1 cellular context compared by ENCODE assay signal in genomic region chr1:208604295-208604694, GRCh38.
TF ChIP-seq lines count a peak whose summit lies in the region.

No MANE protein-coding gene starts in this region.

TF ChIP-seq in GM23338, 12 proteins besides CTCF, POLR2A, EP300 and RAD21 (continued from another document):
- no peak for TF ChIP-seq ETS1 (IDR thresholded peaks at IDR 0.05)
- no peak for TF ChIP-seq ZNF114 (CRISPR knock-in tag; IDR thresholded peaks at IDR 0.05)
- TF ChIP-seq NANOG (IDR thresholded peaks at IDR 0.05; ENCODE audit: borderline replicate concordance), result no peak
- no peak for TF ChIP-seq CREB1 (CRISPR knock-in tag; IDR thresholded peaks at IDR 0.05; ENCODE audit: low read depth)
- no peak for TF ChIP-seq STAT1 (IDR thresholded peaks at IDR 0.05; ENCODE audit: unreplicated experiment)
- TF ChIP-seq EZH2 (IDR thresholded peaks at IDR 0.05; ENCODE audit: low read depth, unreplicated experiment), result no peak
- no peak for TF ChIP-seq EZH2phosphoT487 (IDR thresholded peaks at IDR 0.05; ENCODE audit: unreplicated experiment)
- no peak for TF ChIP-seq JUNB (IDR thresholded peaks at IDR 0.05; ENCODE audit: unreplicated experiment)
- no peak for TF ChIP-seq ZNF331 (CRISPR knock-in tag; IDR thresholded peaks at IDR 0.05; ENCODE audit: low read depth)
